23 cellular contexts compared by ENCODE assay signal in the genomic region with DNA sequence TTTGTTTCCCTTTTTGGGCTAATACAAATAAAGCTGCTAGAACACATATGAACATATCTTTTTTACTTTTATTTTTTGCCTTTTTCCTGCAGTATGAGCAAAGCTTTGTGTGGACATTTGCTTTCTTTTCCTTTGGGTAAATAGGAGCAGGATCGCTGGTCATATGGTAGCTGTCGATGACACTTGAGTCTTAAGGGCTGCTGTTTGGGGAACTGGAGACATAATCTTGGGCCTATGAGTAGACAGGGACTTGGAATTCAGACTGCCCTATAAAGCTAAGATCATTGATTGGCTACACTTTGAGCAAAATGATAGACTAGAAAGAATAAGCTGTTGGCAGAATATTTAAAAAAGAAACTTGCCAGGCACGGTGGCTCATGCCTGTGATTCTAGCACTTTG.
"Had no signal": no experiment of that assay in that cellular context is flagged by ENCODE, and none has a peak within 500 bp of the region (broad histone marks: within the 10 kb centered on the region; RNA-seq: fewer than 3 reads in every experiment).

No MANE protein-coding gene starts in this region.

- H3K9me3 Mint-ChIP-seq: natural killer cell treated with Interleukin-12 subunit alpha and Interleukin-12 subunit beta and Interleukin-15 and Interleukin-18, amount 100 ng/mL, for 72 hours had no signal

- H3K9me3 ChIP-seq: mucosa of descending colon, right lobe of liver, thoracic aorta, transverse colon had no signal

- H3K4me3 Mint-ChIP-seq: natural killer cell treated with Interleukin-12 subunit alpha and Interleukin-12 subunit beta and Interleukin-15 and Interleukin-18, amount 100 ng/mL, for 72 hours; neural progenitor cell had no signal

- DNase-seq: cerebellar nuclear complex; dermis blood vessel endothelial cell; foreskin melanocyte; head of caudate nucleus; kidney; left cardiac atrium; left ventricle myocardium superior; mammary epithelial cell; mucosa of descending colon; occipital lobe; psoas muscle; retina; right lobe of liver; stimulated activated CD4-positive, alpha-beta T cell treated with anti-CD3 and anti-CD28 coated beads, Interleukin-2, amount 100 ng/mL, for 24 hours; stimulated activated CD4-positive, alpha-beta T cell treated with anti-CD3 and anti-CD28 coated beads, Interleukin-4, amount 100 ng/mL, for 4 hours; stimulated activated naive CD4-positive, alpha-beta T cell; stomach; substantia nigra; transverse colon had no signal

- H3K27me3 ChIP-seq: hepatocyte, neural progenitor cell, right lobe of liver, stomach, transverse colon had no signal

- H3K27ac ChIP-seq: hepatocyte, neural progenitor cell, psoas muscle, right lobe of liver, thoracic aorta, transverse colon had no signal

- H3K4me2 ChIP-seq: hepatocyte, neural progenitor cell had no signal

- H2AFZ ChIP-seq: hepatocyte, neural progenitor cell had no signal

- H3K27me3 Mint-ChIP-seq: natural killer cell treated with Interleukin-12 subunit alpha and Interleukin-12 subunit beta and Interleukin-15 and Interleukin-18, amount 100 ng/mL, for 72 hours had no signal

- H3K36me3 ChIP-seq: neural progenitor cell, right lobe of liver, stomach, thoracic aorta, transverse colon had no signal

- H3K27ac Mint-ChIP-seq: natural killer cell treated with Interleukin-12 subunit alpha and Interleukin-12 subunit beta and Interleukin-15 and Interleukin-18, amount 100 ng/mL, for 72 hours; neural progenitor cell had no signal

- H3K4me1 ChIP-seq: neural progenitor cell had no signal

- H3K4me3 ChIP-seq: hepatocyte, mucosa of descending colon, neural progenitor cell, psoas muscle, right lobe of liver, stomach, thoracic aorta, transverse colon had no signal

- ATAC-seq: left cardiac atrium; left ventricle myocardium superior; mucosa of descending colon; natural killer cell treated with Interleukin-12 subunit alpha and Interleukin-12 subunit beta and Interleukin-15 and Interleukin-18, amount 100 ng/mL, for 72 hours; psoas muscle; right lobe of liver had no signal

- H3K4me1 Mint-ChIP-seq: neural progenitor cell had no signal
